In genomic region chr18:47881752-47882455, GRCh38 we compare ENCODE assay signal across 1 cellular context.
TF ChIP-seq lines count a peak whose summit lies in the region.

No MANE protein-coding gene starts in this region.

TF ChIP-seq in HCT116, 20 proteins besides CTCF, POLR2A, EP300 and RAD21 (continued from another document):
- TF ChIP-seq, protein P1, sequence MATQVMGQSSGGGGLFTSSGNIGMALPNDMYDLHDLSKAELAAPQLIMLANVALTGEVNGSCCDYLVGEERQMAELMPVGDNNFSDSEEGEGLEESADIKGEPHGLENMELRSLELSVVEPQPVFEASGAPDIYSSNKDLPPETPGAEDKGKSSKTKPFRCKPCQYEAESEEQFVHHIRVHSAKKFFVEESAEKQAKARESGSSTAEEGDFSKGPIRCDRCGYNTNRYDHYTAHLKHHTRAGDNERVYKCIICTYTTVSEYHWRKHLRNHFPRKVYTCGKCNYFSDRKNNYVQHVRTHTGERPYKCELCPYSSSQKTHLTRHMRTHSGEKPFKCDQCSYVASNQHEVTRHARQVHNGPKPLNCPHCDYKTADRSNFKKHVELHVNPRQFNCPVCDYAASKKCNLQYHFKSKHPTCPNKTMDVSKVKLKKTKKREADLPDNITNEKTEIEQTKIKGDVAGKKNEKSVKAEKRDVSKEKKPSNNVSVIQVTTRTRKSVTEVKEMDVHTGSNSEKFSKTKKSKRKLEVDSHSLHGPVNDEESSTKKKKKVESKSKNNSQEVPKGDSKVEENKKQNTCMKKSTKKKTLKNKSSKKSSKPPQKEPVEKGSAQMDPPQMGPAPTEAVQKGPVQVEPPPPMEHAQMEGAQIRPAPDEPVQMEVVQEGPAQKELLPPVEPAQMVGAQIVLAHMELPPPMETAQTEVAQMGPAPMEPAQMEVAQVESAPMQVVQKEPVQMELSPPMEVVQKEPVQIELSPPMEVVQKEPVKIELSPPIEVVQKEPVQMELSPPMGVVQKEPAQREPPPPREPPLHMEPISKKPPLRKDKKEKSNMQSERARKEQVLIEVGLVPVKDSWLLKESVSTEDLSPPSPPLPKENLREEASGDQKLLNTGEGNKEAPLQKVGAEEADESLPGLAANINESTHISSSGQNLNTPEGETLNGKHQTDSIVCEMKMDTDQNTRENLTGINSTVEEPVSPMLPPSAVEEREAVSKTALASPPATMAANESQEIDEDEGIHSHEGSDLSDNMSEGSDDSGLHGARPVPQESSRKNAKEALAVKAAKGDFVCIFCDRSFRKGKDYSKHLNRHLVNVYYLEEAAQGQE (IDR thresholded peaks at IDR 0.05; ENCODE audit: low read depth): no peak
- TF ChIP-seq EZH2phosphoT487 (IDR thresholded peaks at IDR 0.05; ENCODE audit: borderline replicate concordance) (no peak), ZNF274 (IDR thresholded peaks at IDR 0.05; ENCODE audit: low read depth, low read length) (no peak), SP1 (IDR thresholded peaks at IDR 0.05; ENCODE audit: low read depth) (no peak), JUND (IDR thresholded peaks at IDR 0.05) (no peak)
- TF ChIP-seq, protein P2, sequence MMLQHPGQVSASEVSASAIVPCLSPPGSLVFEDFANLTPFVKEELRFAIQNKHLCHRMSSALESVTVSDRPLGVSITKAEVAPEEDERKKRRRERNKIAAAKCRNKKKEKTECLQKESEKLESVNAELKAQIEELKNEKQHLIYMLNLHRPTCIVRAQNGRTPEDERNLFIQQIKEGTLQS (IDR thresholded peaks at IDR 0.05): no peak
- TF ChIP-seq, protein P3, sequence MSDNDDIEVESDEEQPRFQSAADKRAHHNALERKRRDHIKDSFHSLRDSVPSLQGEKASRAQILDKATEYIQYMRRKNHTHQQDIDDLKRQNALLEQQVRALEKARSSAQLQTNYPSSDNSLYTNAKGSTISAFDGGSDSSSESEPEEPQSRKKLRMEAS (IDR thresholded peaks at IDR 0.05): no peak
